Comparison of ENCODE assay signal across 8 cellular contexts in genomic region chr1:203325004-203325417, GRCh38. TPM values are rescaled to one million over a fixed set of nuclear protein-coding genes. Genes with fewer than 3 reads are reported as not detected.
A peak's percentile ranks its signal among the peaks of the same experiment; 100 is the strongest.
DNase-seq lines count a peak whose midpoint lies in the region; ATAC-seq, FAIRE-seq and TF ChIP-seq lines count a peak whose summit lies in the region.

No MANE protein-coding gene starts in this region.

- FAIRE-seq in K562 (lab: Jason Lieb, UNC) = no peak

- TF ChIP-seq POLR2A in breast epithelium (IDR thresholded peaks at IDR 0.05) = no peak
- TF ChIP-seq POLR2A in K562 (conservative IDR thresholded peaks at IDR 0.05) = no peak

- POLR2A ChIA-PET in MCF 10A (lab: Yijun Ruan, JAX) = interaction anchor here (0.9 to 9.5 kb wide), 4 partner anchors 8 to 17 kb away, joined by 3 to 238 read pairs (median 3); partner anchors contain the start of gene BTG2
- POLR2A ChIA-PET in K562 (lab: Yijun Ruan, JAX) = interaction anchor here (0.6 to 9.3 kb wide), 4 partner anchors 8 to 226 kb away, joined by 3 to 117 read pairs (median 6); partner anchors contain the start of gene BTG2

- peaks cover 65% of the 10 kb centered on the region for H3F3A ChIP-seq in neural progenitor cell (ENCODE audit: low read depth)

- H3K79me2 ChIP-seq in K562 (ENCODE audit: control insufficient read depth, insufficient read depth, low read length) = no peaks in the 10 kb centered on the region
- no peaks in the 10 kb centered on the region for H3K79me2 ChIP-seq in neural progenitor cell (ENCODE audit: low read depth)

- peaks cover 16% of the 10 kb centered on the region for H3K27me3 Mint-ChIP-seq in MCF 10A (ENCODE audit: insufficient read depth, unreplicated experiment)
- H3K27me3 Mint-ChIP-seq in neural progenitor cell (ENCODE audit: insufficient read depth, low read depth) = peaks cover 11% of the 10 kb centered on the region

- peak overlapping the region; percentile 42; the same call in 1 of the 2 replicates for H2AFZ ChIP-seq in K562 (ENCODE audit: low read depth, low read length)
- no peak overlapping the region for H2AFZ ChIP-seq in neural progenitor cell (replicated peaks)

- H3K4me1 Mint-ChIP-seq in MCF 10A (ENCODE audit: insufficient read depth, unreplicated experiment) = peaks cover 31% of the 10 kb centered on the region
- H3K4me1 Mint-ChIP-seq in neural progenitor cell = peaks cover 78% of the 10 kb centered on the region

- ATAC-seq in HG03378 (IDR thresholded peaks at IDR 0.05; ENCODE audit: unreplicated experiment) (peak; percentile 41), K562 (no peak)

- in situ Hi-C loops in K562 (cut with MboI) = no loop called here

- 32% methylated on average over 4 of the region's 5 CpGs for WGBS in K562 (ENCODE audit: insufficient coverage, low coverage, missing lambda C conversion rate)

- H3K27me3 ChIP-seq in breast epithelium = no peaks in the 10 kb centered on the region
- H3K27me3 ChIP-seq in SJCRH30 = no peaks in the 10 kb centered on the region
- H3K27me3 ChIP-seq in K562 (ENCODE audit: control insufficient read depth in 2 of 2, insufficient read depth in 2 of 2, low read length in 2 of 2) = peaks cover 4 to 20% of the 10 kb centered on the region in 2 experiments; a peak in 4 of 5 replicates
- peaks cover 4% of the 10 kb centered on the region for H3K27me3 ChIP-seq in neural progenitor cell

- H3K9me3 ChIP-seq in breast epithelium (no peaks in the 10 kb centered on the region), SJCRH30 (replicated peaks) (no peaks in the 10 kb centered on the region), K562 (replicated peaks; ENCODE audit: control insufficient read depth, insufficient read depth, low read depth, low read length) (no peaks in the 10 kb centered on the region), neural progenitor cell (ENCODE audit: low read depth) (no peaks in the 10 kb centered on the region)

- H4K20me1 ChIP-seq in K562 (replicated peaks; ENCODE audit: control insufficient read depth, insufficient read depth, low read length) (no peaks in the 10 kb centered on the region), neural progenitor cell (ENCODE audit: low read depth) (no peaks in the 10 kb centered on the region)

- peak overlapping the region; percentile 92 to 98 for H3K27ac ChIP-seq in breast epithelium
- peak overlapping the region; percentile 51 for H3K27ac ChIP-seq in SJCRH30
- H3K27ac ChIP-seq in K562 (ENCODE audit: extremely low read depth, low read depth, low read length) = no peak overlapping the region
- peak overlapping the region; percentile 95 for H3K27ac ChIP-seq in neural progenitor cell

- H3K9ac ChIP-seq in K562 (ENCODE audit: insufficient read depth in 1 of 2, low read depth in 2 of 2, low read length in 2 of 2) (no peak overlapping the region), neural progenitor cell (no peak overlapping the region)

- H3K4me3 Mint-ChIP-seq in MCF 10A (ENCODE audit: unreplicated experiment) (no peak overlapping the region), neural progenitor cell (peak overlapping the region; percentile 62)

- CTCF ChIA-PET in MCF 10A (lab: Yijun Ruan, JAX) (interaction anchor here (0.6 to 9.5 kb wide), 7 partner anchors 9 to 55 kb away, joined by 3 to 187 read pairs (median 32); no protein-coding TSS in a partner anchor), K562 (lab: Yijun Ruan, JAX; ENCODE audit: low intra/inter-chr PET ratio) (no interaction called here)

- H3K9me1 ChIP-seq in K562 (ENCODE audit: control insufficient read depth, insufficient read depth, low read length) = no peaks in the 10 kb centered on the region

- BruUV-seq in MCF 10A (replicated peaks; lab: Mats Ljungman, UMichigan) (no TSS peak), K562 (replicated peaks; lab: Mats Ljungman, UMichigan) (no TSS peak)

- intact Hi-C loops in breast epithelium (cut with DNase I; ENCODE audit: low total_unique reads) = no loop called here
- intact Hi-C loops in MCF 10A (cut with micrococcal nuclease) = loop anchor here (5.0 kb wide), 1 partner anchor 288 kb away; no protein-coding TSS in a partner anchor
- intact Hi-C loops in K562 (cut with micrococcal nuclease) = no loop called here

- DNase-seq in breast epithelium (ENCODE audit: low spot score in 2 of 2) = no peak
- DNase-seq in MCF 10A (ENCODE audit: unreplicated experiment) = no peak
- peak; percentile 72 to 84 for DNase-seq in SJCRH30
- no peak for DNase-seq in K562 (ENCODE audit: extremely low read depth in 1 of 4, low spot score in 3 of 4)
- DNase-seq in neural progenitor cell (ENCODE audit: low spot score) = peak; percentile 85
- DNase-seq in COLO829 (ENCODE audit: low spot score) = no peak
- no peak for DNase-seq in Kasumi-1 (lab: John Stamatoyannopoulos, UW)

- no peak overlapping the region for H3K27ac Mint-ChIP-seq in MCF 10A (ENCODE audit: low read depth, unreplicated experiment)
- peak overlapping the region; percentile 100 for H3K27ac Mint-ChIP-seq in neural progenitor cell

- H3K4me1 ChIP-seq in breast epithelium (peaks cover 12 to 38% of the 10 kb centered on the region in 2 donors), SJCRH30 (peaks cover 72% of the 10 kb centered on the region), K562 (replicated peaks in 1 of 2; ENCODE audit: control insufficient read depth in 2 of 2, insufficient read depth in 2 of 2, low read length in 2 of 2) (peaks cover 32 to 50% of the 10 kb centered on the region in 2 experiments), neural progenitor cell (peaks cover 81% of the 10 kb centered on the region)

- TF ChIP-seq EP300 in K562 (IDR thresholded peaks at IDR 0.05; ENCODE audit: low read length) = no peak

- H3K4me3 ChIP-seq in breast epithelium (no peak overlapping the region), SJCRH30 (peak overlapping the region; percentile 35), K562 (no peak overlapping the region), neural progenitor cell (peak overlapping the region; percentile 1)

- no peak for TF ChIP-seq RAD21 in K562 (CRISPR knock-in tag; conservative IDR thresholded peaks at IDR 0.05 in 1 of 2, IDR thresholded peaks at IDR 0.05 in 1 of 2)

- H3K36me3 Mint-ChIP-seq in MCF 10A (ENCODE audit: insufficient read depth, unreplicated experiment) (no peaks in the 10 kb centered on the region), neural progenitor cell (no peaks in the 10 kb centered on the region)

- TF ChIP-seq CTCF in breast epithelium (IDR thresholded peaks at IDR 0.05) (no peak), MCF 10A (IDR thresholded peaks at IDR 0.05; ENCODE audit: unreplicated experiment) (no peak), K562 (IDR thresholded peaks at IDR 0.05 in 2 of 3, conservative IDR thresholded peaks at IDR 0.05 in 1 of 3; ENCODE audit: insufficient read depth in 2 of 3, low read depth in 1 of 3, low read length in 3 of 3) (no peak), neural progenitor cell (IDR thresholded peaks at IDR 0.05) (no peak)

- no peaks in the 10 kb centered on the region for H3K36me3 ChIP-seq in breast epithelium
- no peaks in the 10 kb centered on the region for H3K36me3 ChIP-seq in SJCRH30
- H3K36me3 ChIP-seq in K562 (ENCODE audit: control insufficient read depth, insufficient read depth, low read length) = no peaks in the 10 kb centered on the region
- no peaks in the 10 kb centered on the region for H3K36me3 ChIP-seq in neural progenitor cell

- H3K4me2 ChIP-seq in K562 (ENCODE audit: insufficient read depth, low read length) (no peak overlapping the region), neural progenitor cell (peak overlapping the region; percentile 73)

- no peaks in the 10 kb centered on the region for H3K9me3 Mint-ChIP-seq in MCF 10A (ENCODE audit: unreplicated experiment)
- no peaks in the 10 kb centered on the region for H3K9me3 Mint-ChIP-seq in neural progenitor cell

RNA-seq across cellular contexts. Expression of gene BTG2, which starts 19.7 kb away (rescaled TPM):
- total RNA-seq in breast epithelium (100 to 1,000 TPM in 2 of 3 donors, 10 to 100 TPM in 1; 82.7 to 271 (median 102) TPM), MCF 10A (2022) (39.8 and 44.4 TPM in 2 replicates), K562 (2014; rRNA removed) (8.7 and 11.3 TPM in 2 replicates), K562 (2014; rRNA removed; fragmentation: Illumina TruSeq; extraction: Trizol) (5.8 and 7.2 TPM in 2 replicates), K562 (2015; rRNA removed; fragmentation: Illumina TruSeq; extraction: Trizol) (2.6 and 2.9 TPM in 2 replicates), K562 (2021) (9.6 and 11.5 TPM in 2 replicates), neural progenitor cell (ENCODE audit: low replicate concordance) (26.5 and 47.6 TPM in 2 replicates)
- 59.8 and 63.1 TPM in 2 replicates for total RNA-seq in SJCRH30 (2014; rRNA removed; shearing (Covaris generic))
- 20.8 and 48.4 TPM in 2 replicates for total RNA-seq in K562 (2011; cell fraction: chromatin; rRNA removed; ENCODE audit: low replicate concordance)
- total RNA-seq in K562 (2011; cell fraction: nucleolus; rRNA removed) = 32.6 and 48.7 TPM in 2 replicates
- total RNA-seq in K562 (2011; cell fraction: nucleoplasm; rRNA removed) = 41.1 and 65.7 TPM in 2 replicates
- polyA plus RNA-seq in K562 (2011; rRNA removed) (29.7 and 41.9 TPM in 2 replicates), K562 (2014; fragmentation: Illumina TruSeq; extraction: Trizol) (9.4 and 12.2 TPM in 2 replicates), K562 (2014; fragmentation: Nextera tagmentation; extraction: Ambion mirVana) (1 to 10 TPM; 2.3 to 3.8 TPM), K562 (2014; rRNA removed) (10.1 and 12.7 TPM in 2 replicates)
- polyA plus RNA-seq in K562 (2011; cell fraction: cytosol; rRNA removed) = 33.8 and 79.9 TPM in 2 replicates
- 25.8 and 51.6 TPM in 2 replicates for polyA plus RNA-seq in K562 (2011; cell fraction: nucleus; rRNA removed)
- polyA plus RNA-seq in K562 (2012) = 6.2 and 11.0 TPM in 2 replicates
- polyA minus RNA-seq in K562 (2011; rRNA and poly(A)+ RNA removed) = 18.7 and 24.3 TPM in 2 replicates
- polyA minus RNA-seq in K562 (2011; cell fraction: cytosol; rRNA and poly(A)+ RNA removed) = 12.4 and 25.9 TPM in 2 replicates
- 23.1 and 23.3 TPM in 2 replicates for polyA minus RNA-seq in K562 (2011; cell fraction: nucleus; rRNA and poly(A)+ RNA removed)

RNA-seq across cellular contexts. Expression of gene FMOD, which starts 25.9 kb away (rescaled TPM):
- 100 to 1,000 TPM in 1 of 3 donors, 10 to 100 TPM in 2; 79.6 to 132 (median 92.4) TPM for total RNA-seq in breast epithelium
- total RNA-seq in MCF 10A (2022) = not detected in 2 replicates
- total RNA-seq in SJCRH30 (2014; rRNA removed; shearing (Covaris generic)) = 7.5 and 7.6 TPM in 2 replicates
- total RNA-seq in K562 (2011; cell fraction: chromatin; rRNA removed; ENCODE audit: low replicate concordance) = not detected in 2 replicates
- not detected in 2 replicates for total RNA-seq in K562 (2011; cell fraction: nucleolus; rRNA removed)
- not detected in 2 replicates for total RNA-seq in K562 (2011; cell fraction: nucleoplasm; rRNA removed)
- not detected in 2 replicates for total RNA-seq in K562 (2014; rRNA removed)
- total RNA-seq in K562 (2014; rRNA removed; fragmentation: Illumina TruSeq; extraction: Trizol) = not detected in 2 replicates
- total RNA-seq in K562 (2015; rRNA removed; fragmentation: Illumina TruSeq; extraction: Trizol) = not detected in 2 replicates
- 0.13 and 0.20 TPM in 2 replicates for total RNA-seq in K562 (2021)
- polyA plus RNA-seq in K562 (2011; rRNA removed) = 0.03 TPM in 1 of 2 replicates, not detected in the other
- polyA plus RNA-seq in K562 (2011; cell fraction: cytosol; rRNA removed) = 0.01 and 0.04 TPM in 2 replicates
- not detected in 2 replicates for polyA plus RNA-seq in K562 (2011; cell fraction: nucleus; rRNA removed)
- polyA plus RNA-seq in K562 (2012) = 0.30 TPM in 1 of 2 replicates, not detected in the other
- not detected in 2 replicates for polyA plus RNA-seq in K562 (2014; fragmentation: Illumina TruSeq; extraction: Trizol)
- polyA plus RNA-seq in K562 (2014; fragmentation: Nextera tagmentation; extraction: Ambion mirVana) = under 1 TPM in 1 of 2 experiments, not detected in 1; 0.03 TPM
- not detected in 2 replicates for polyA plus RNA-seq in K562 (2014; rRNA removed)
- polyA minus RNA-seq in K562 (2011; rRNA and poly(A)+ RNA removed) = not detected in 2 replicates
- polyA minus RNA-seq in K562 (2011; cell fraction: cytosol; rRNA and poly(A)+ RNA removed) = not detected in 2 replicates
- polyA minus RNA-seq in K562 (2011; cell fraction: nucleus; rRNA and poly(A)+ RNA removed) = not detected in 2 replicates
- 0.19 TPM in 1 of 2 replicates, not detected in the other for total RNA-seq in neural progenitor cell (ENCODE audit: low replicate concordance)

Comparison
In these comparisons a context has a peak if more than half of its experiments do, and no peak if none do; other contexts are left out.
1. DNase-seq: peak in SJCRH30 (2 of 2) and neural progenitor cell (single experiment); none in breast epithelium (0 of 2), MCF 10A (single experiment), K562 (0 of 4), COLO829 (single experiment) and Kasumi-1 (0 of 2).
2. H3K4me3 ChIP-seq: peak in SJCRH30 (single experiment) and neural progenitor cell (single experiment); none in breast epithelium (0 of 3) and K562 (single experiment).